Comparison of ENCODE assay signal across 9 cellular contexts in the genomic region with DNA sequence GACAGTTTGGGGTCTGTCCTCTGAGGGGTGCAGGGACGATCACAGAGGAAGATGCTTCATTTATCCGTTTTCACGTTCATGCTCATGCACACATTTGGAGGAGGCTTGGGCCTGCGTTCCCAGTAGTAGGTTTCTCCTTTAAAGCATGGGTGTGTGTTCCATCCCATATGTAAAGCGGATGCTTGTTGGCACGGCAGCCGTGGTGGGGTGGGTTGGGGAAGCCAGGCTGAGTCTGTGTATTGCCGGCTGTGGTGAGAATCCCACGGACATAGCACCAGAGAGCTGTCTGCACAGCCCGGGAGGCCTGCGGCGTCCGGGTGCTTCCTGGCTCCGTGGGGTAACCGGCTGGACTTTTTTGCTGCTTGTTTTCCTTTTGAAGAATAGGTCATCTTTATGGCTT. TPM values are rescaled to one million over a fixed set of nuclear protein-coding genes. Genes with fewer than 3 reads are reported as not detected.
A peak's percentile ranks its signal among the peaks of the same experiment; 100 is the strongest.
DNase-seq lines count a peak whose midpoint lies in the region; ATAC-seq and TF ChIP-seq lines count a peak whose summit lies in the region.
"Had no signal": no experiment of that assay in that cellular context is flagged by ENCODE, and none has a peak within 500 bp of the region (broad histone marks: within the 10 kb centered on the region; RNA-seq: fewer than 3 reads in every experiment).

No MANE protein-coding gene starts in this region.

- H3K9me3 ChIP-seq in effector memory CD4-positive, alpha-beta T cell (ENCODE audit: control insufficient read depth, low read length): no peaks in the 10 kb centered on the region

- H3K36me3 ChIP-seq in effector memory CD4-positive, alpha-beta T cell (ENCODE audit: control insufficient read depth, insufficient read depth, low read length): no peaks in the 10 kb centered on the region

- H3K27ac Mint-ChIP-seq in stimulated activated naive CD8-positive, alpha-beta T cell treated with anti-CD3 and anti-CD28 coated beads, Interleukin-15, Interleukin-2, amounts not matched to agents 100 ng/mL and 50 ng/mL, for 24 hours: no peak overlapping the region
- H3K27ac Mint-ChIP-seq in naive B cell: no peak overlapping the region

- DNase-seq in stimulated activated naive CD8-positive, alpha-beta T cell treated with anti-CD3 and anti-CD28 coated beads, Interleukin-15, Interleukin-2, amounts not matched to agents 100 U/mL and 50 U/mL, for 24 hours: no peak
- no peak for DNase-seq in effector memory CD4-positive, alpha-beta T cell
- DNase-seq in naive B cell (no peak), 8988T (no peak), foreskin keratinocyte (no peak)
- DNase-seq in activated effector memory CD4-positive, alpha-beta T cell treated with Interleukin-2 at 50 U/mL for 16 hours: no peak
- DNase-seq in NK-92 treated with Interleukin-12 subunit alpha and Interleukin-12 subunit beta, amount 100 ng/mL, for 24 hours (lab: John Stamatoyannopoulos, UW): no peak

- H3K27ac ChIP-seq in effector memory CD4-positive, alpha-beta T cell (ENCODE audit: insufficient read depth, low read length, poor library complexity, severe bottlenecking): no peak overlapping the region
- H3K27ac ChIP-seq in foreskin keratinocyte: no peak overlapping the region
- H3K27ac ChIP-seq: epithelial cell of prostate had no signal

- peaks cover 12% of the 10 kb centered on the region for H3K27me3 Mint-ChIP-seq in stimulated activated naive CD8-positive, alpha-beta T cell treated with anti-CD3 and anti-CD28 coated beads, Interleukin-15, Interleukin-2, amounts not matched to agents 100 ng/mL and 50 ng/mL, for 24 hours
- H3K27me3 Mint-ChIP-seq in naive B cell: peaks cover 0 to 40% (median 26%) of the 10 kb centered on the region in 3 donors

- peak overlapping the region; percentile 37 for H3K4me3 ChIP-seq in effector memory CD4-positive, alpha-beta T cell (ENCODE audit: insufficient read depth, low read depth, low read length, poor library complexity, severe bottlenecking)

- peak overlapping the region; percentile 20 for H3K4me3 Mint-ChIP-seq in stimulated activated naive CD8-positive, alpha-beta T cell treated with anti-CD3 and anti-CD28 coated beads, Interleukin-15, Interleukin-2, amounts not matched to agents 100 ng/mL and 50 ng/mL, for 24 hours
- H3K4me3 Mint-ChIP-seq in naive B cell: peak overlapping the region in 7 of 8 donors; percentile 37 to 77 (median 68)

- H3K4me1 ChIP-seq in effector memory CD4-positive, alpha-beta T cell (ENCODE audit: control insufficient read depth, insufficient read depth, low read length, poor library complexity, severe bottlenecking): no peaks in the 10 kb centered on the region
- H3K4me1 ChIP-seq in foreskin keratinocyte: no peaks in the 10 kb centered on the region

- no peaks in the 10 kb centered on the region for H3K36me3 Mint-ChIP-seq in stimulated activated naive CD8-positive, alpha-beta T cell treated with anti-CD3 and anti-CD28 coated beads, Interleukin-15, Interleukin-2, amounts not matched to agents 100 ng/mL and 50 ng/mL, for 24 hours (ENCODE audit: low read depth)
- H3K36me3 Mint-ChIP-seq in naive B cell: no peaks in the 10 kb centered on the region

- no peaks in the 10 kb centered on the region for H3K9me3 Mint-ChIP-seq in stimulated activated naive CD8-positive, alpha-beta T cell treated with anti-CD3 and anti-CD28 coated beads, Interleukin-15, Interleukin-2, amounts not matched to agents 100 ng/mL and 50 ng/mL, for 24 hours
- peaks cover 0 to 3% (median 0%) of the 10 kb centered on the region in 7 donors for H3K9me3 Mint-ChIP-seq in naive B cell

- no peak for TF ChIP-seq CTCF in foreskin keratinocyte (conservative IDR thresholded peaks at IDR 0.05)

- H3K27me3 ChIP-seq in effector memory CD4-positive, alpha-beta T cell (replicated peaks; ENCODE audit: control insufficient read depth, insufficient read depth, low read length, poor library complexity, severe bottlenecking): no peaks in the 10 kb centered on the region
- H3K27me3 ChIP-seq in foreskin keratinocyte: no peaks in the 10 kb centered on the region

- peaks cover 6% of the 10 kb centered on the region for H3K4me1 Mint-ChIP-seq in stimulated activated naive CD8-positive, alpha-beta T cell treated with anti-CD3 and anti-CD28 coated beads, Interleukin-15, Interleukin-2, amounts not matched to agents 100 ng/mL and 50 ng/mL, for 24 hours (ENCODE audit: low read depth)
- peaks cover 0 to 13% (median 0%) of the 10 kb centered on the region in 3 donors for H3K4me1 Mint-ChIP-seq in naive B cell

- no peak for ATAC-seq in stimulated activated naive CD8-positive, alpha-beta T cell treated with anti-CD3 and anti-CD28 coated beads, Interleukin-15, Interleukin-2, amounts not matched to agents 100 U/mL and 50 U/mL, for 24 hours
- ATAC-seq in naive B cell (ENCODE audit: low read depth in 2 of 2): no peak
- no peak for ATAC-seq in foreskin keratinocyte

RNA-seq across cellular contexts. Expression of a gene that starts 0.4 kb away (rescaled TPM):
- polyA plus RNA-seq in naive B cell (ENCODE audit: low read depth in 6 of 6): not detected
- 0.04 TPM in 1 of 2 replicates, not detected in the other for total RNA-seq in foreskin keratinocyte
- polyA plus RNA-seq in foreskin keratinocyte: not detected in 2 replicates
